Comparison of ENCODE assay signal across 23 cellular contexts in the genomic region with DNA sequence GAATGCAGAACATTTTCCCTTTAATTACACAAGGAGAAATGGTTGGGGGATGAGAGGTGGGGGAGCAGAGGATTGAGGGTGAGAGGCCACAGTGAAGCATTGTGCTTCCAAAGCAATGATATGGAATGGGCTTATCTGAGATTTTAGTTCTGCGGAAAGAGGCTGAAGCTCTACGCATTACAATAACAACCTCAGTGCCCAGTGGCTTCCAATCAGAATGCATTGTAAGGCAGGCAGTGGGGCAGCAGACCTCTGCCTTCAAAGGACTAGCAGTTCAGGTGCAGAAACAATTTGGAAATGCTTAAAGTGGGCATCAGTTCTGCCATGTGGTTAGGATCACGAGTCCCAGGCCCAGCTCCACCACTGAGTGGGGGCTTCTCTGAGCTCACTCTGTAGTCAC.
"Had no signal": no experiment of that assay in that cellular context is flagged by ENCODE, and none has a peak within 500 bp of the region (broad histone marks: within the 10 kb centered on the region; RNA-seq: fewer than 3 reads in every experiment).

No MANE protein-coding gene starts in this region.

- ATAC-seq: effector memory CD8-positive, alpha-beta T cell; stimulated activated naive B cell treated with anti-CD40 and anti-IgM and Interleukin-4, amounts not matched to agents 10 μg/mL and 1 μg/mL and 100 μg/mL, for 72 hours; stimulated activated naive CD8-positive, alpha-beta T cell treated with anti-CD3 and anti-CD28 coated beads, Interleukin-15, amount 100 ng/mL, for 72 hours had no signal

- H3K36me3 ChIP-seq: esophagus squamous epithelium, gastroesophageal sphincter, left ventricle myocardium inferior, lower lobe of right lung, pancreas, tibial nerve had no signal

- H3K4me1 ChIP-seq: left ventricle myocardium inferior, psoas muscle had no signal

- H3K27me3 ChIP-seq: esophagus squamous epithelium, gastroesophageal sphincter, pancreas, testis, tibial nerve had no signal

- H3K9me3 Mint-ChIP-seq: central memory CD8-positive, alpha-beta T cell; dendritic cell treated with granulocyte-macrophage colony-stimulating factor and Interleukin-4, amounts not matched to agents 40 ng/mL and 50 ng/mL, for 4 days; effector memory CD8-positive, alpha-beta T cell; stimulated activated naive CD8-positive, alpha-beta T cell treated with anti-CD3 and anti-CD28 coated beads, Interleukin-15, amount 100 ng/mL, for 72 hours had no signal

- DNase-seq: effector memory CD8-positive, alpha-beta T cell; esophagus squamous epithelium; foreskin fibroblast; glutamatergic neuron; kidney; left cardiac atrium; left ventricle myocardium inferior; lower lobe of right lung; midbrain; pancreas; psoas muscle; retina; stimulated activated CD4-positive, alpha-beta T cell treated with anti-CD3 and anti-CD28 coated beads, Interleukin-2, amount 100 ng/mL, for 24 hours; stimulated activated CD4-positive, alpha-beta T cell treated with anti-CD3 and anti-CD28 coated beads, Interleukin-4, amount 100 ng/mL, for 4 hours; stimulated activated naive B cell treated with anti-CD40 and anti-IgM and Interleukin-4, amounts not matched to agents 10 μg/mL and 1 μg/mL and 100 μg/mL, for 72 hours; stimulated activated naive CD8-positive, alpha-beta T cell treated with anti-CD3 and anti-CD28 coated beads, Interleukin-15, amount 100 ng/mL, for 72 hours had no signal

- H3K4me1 Mint-ChIP-seq: central memory CD8-positive, alpha-beta T cell; memory B cell; stimulated activated naive B cell treated with anti-CD40 and anti-IgM and Interleukin-4, amounts not matched to agents 10 μg/mL and 1 μg/mL and 100 μg/mL, for 72 hours; stimulated activated naive CD8-positive, alpha-beta T cell treated with anti-CD3 and anti-CD28 coated beads, Interleukin-15, amount 100 ng/mL, for 72 hours had no signal

- H3K27ac ChIP-seq: epithelial cell of prostate, gastroesophageal sphincter, left ventricle myocardium inferior, lower lobe of right lung, pancreas, psoas muscle, testis, tibial nerve had no signal

- H3K9me3 ChIP-seq: esophagus squamous epithelium, lower lobe of right lung, pancreas, psoas muscle, testis had no signal

- H3K36me3 Mint-ChIP-seq: memory B cell; stimulated activated naive B cell treated with anti-CD40 and anti-IgM and Interleukin-4, amounts not matched to agents 10 μg/mL and 1 μg/mL and 100 μg/mL, for 72 hours had no signal

- H3K27me3 Mint-ChIP-seq: stimulated activated naive CD8-positive, alpha-beta T cell treated with anti-CD3 and anti-CD28 coated beads, Interleukin-15, amount 100 ng/mL, for 72 hours had no signal

- H3K4me3 ChIP-seq: esophagus squamous epithelium, gastroesophageal sphincter, left ventricle myocardium inferior, lower lobe of right lung, pancreas, psoas muscle, testis, tibial nerve had no signal

- H3K4me3 Mint-ChIP-seq: central memory CD8-positive, alpha-beta T cell; dendritic cell treated with granulocyte-macrophage colony-stimulating factor and Interleukin-4, amounts not matched to agents 40 ng/mL and 50 ng/mL, for 4 days; effector memory CD8-positive, alpha-beta T cell; memory B cell; stimulated activated naive B cell treated with anti-CD40 and anti-IgM and Interleukin-4, amounts not matched to agents 10 μg/mL and 1 μg/mL and 100 μg/mL, for 72 hours; stimulated activated naive CD8-positive, alpha-beta T cell treated with anti-CD3 and anti-CD28 coated beads, Interleukin-15, amount 100 ng/mL, for 72 hours had no signal

- H3K27ac Mint-ChIP-seq: dendritic cell treated with granulocyte-macrophage colony-stimulating factor and Interleukin-4, amounts not matched to agents 40 ng/mL and 50 ng/mL, for 4 days; effector memory CD8-positive, alpha-beta T cell; memory B cell; stimulated activated naive B cell treated with anti-CD40 and anti-IgM and Interleukin-4, amounts not matched to agents 10 μg/mL and 1 μg/mL and 100 μg/mL, for 72 hours; stimulated activated naive CD8-positive, alpha-beta T cell treated with anti-CD3 and anti-CD28 coated beads, Interleukin-15, amount 100 ng/mL, for 72 hours had no signal
